ENCODE assay signal across 16 cellular contexts in the genomic region with DNA sequence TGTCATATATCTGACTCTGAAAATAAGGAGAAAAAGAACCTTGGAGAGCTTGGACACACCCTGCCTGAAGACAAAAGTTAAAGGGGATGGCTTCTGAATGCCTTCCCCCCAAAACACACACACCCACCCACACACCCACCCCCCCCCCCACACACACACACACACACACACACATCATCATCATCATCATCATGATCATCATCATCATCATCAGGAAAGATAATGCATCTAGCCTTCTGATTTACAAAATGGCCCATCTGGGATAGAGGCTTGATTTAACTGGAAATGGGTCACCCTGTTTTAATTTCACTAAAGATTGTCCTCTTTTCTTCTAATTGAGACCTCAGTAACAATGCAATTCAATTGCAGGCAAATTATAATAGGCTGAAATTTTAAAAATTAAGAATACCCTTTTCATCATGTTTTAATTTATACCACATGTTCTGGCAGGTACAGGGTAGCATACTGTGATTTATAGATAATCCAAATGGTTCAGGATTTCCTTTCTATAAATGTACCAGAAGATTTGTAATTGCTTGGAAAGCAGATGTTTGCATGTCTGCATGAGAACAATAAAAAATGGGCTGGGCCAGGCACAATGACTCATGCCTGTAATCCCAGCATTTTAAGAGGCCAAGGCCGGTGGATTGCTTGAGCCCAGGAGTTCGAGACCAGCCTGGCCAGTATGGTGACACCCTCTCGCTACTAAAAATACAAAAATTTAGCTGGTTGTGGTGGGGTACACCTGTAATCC.
DNase-seq lines count a peak whose midpoint lies in the region; ATAC-seq and TF ChIP-seq lines count a peak whose summit lies in the region.
"Had no signal": no experiment of that assay in that cellular context is flagged by ENCODE, and none has a peak within 500 bp of the region (broad histone marks: within the 10 kb centered on the region; RNA-seq: fewer than 3 reads in every experiment).

No MANE protein-coding gene starts in this region.

- no peaks in the 10 kb centered on the region for H3K9me3 ChIP-seq in iPS-18a (ENCODE audit: control insufficient read depth, low read depth, low read length)
- peaks cover 0 to 5% (median 0%) of the 10 kb centered on the region in 3 donors for H3K9me3 ChIP-seq in tibial artery

- H3K4me1 ChIP-seq in iPS-18a (ENCODE audit: control insufficient read depth, low read depth, low read length) (peaks cover 62% of the 10 kb centered on the region), tibial artery (peaks cover 0 to 12% (median 0%) of the 10 kb centered on the region in 4 donors)

- no peak overlapping the region for H3K9ac ChIP-seq in iPS-18a (ENCODE audit: low read length)

- H3K4me3 ChIP-seq in AG09309 (ENCODE audit: control insufficient read depth, low read depth, low read length) (no peak overlapping the region), HFF-Myc (replicated peaks; ENCODE audit: low read depth, low read length) (no peak overlapping the region), cardiac fibroblast (replicated peaks in 1 of 2; ENCODE audit: low read depth in 2 of 2, low read length in 2 of 2) (no peak overlapping the region), iPS-18a (ENCODE audit: low read length) (peak overlapping the region; percentile 66), tibial artery (no peak overlapping the region)
- H3K4me3 ChIP-seq: GM12878 had no signal

- intact Hi-C loops in tibial artery (cut with DNase I; ENCODE audit: low total_unique reads): no loop called here

- ATAC-seq in HG02798 (IDR thresholded peaks at IDR 0.05; ENCODE audit: poor library complexity, unreplicated experiment) (no peak), HG03095 (IDR thresholded peaks at IDR 0.05; ENCODE audit: unreplicated experiment) (no peak)
- ATAC-seq: activated naive CD4-positive, alpha-beta T cell treated with anti-CD3 and anti-CD28 coated beads, Interleukin-2, amount 50 U/mL, for 72 hours; GM12878 had no signal

- H3K27ac ChIP-seq in iPS-18a (ENCODE audit: low read length) (no peak overlapping the region), tibial artery (no peak overlapping the region)

- no peak for TF ChIP-seq CTCF in AG09309 (IDR thresholded peaks at IDR 0.05; ENCODE audit: control insufficient read depth, insufficient read depth, low read depth, low read length, missing control alignments)
- TF ChIP-seq CTCF in HFF-Myc (IDR thresholded peaks at IDR 0.05; ENCODE audit: low read depth, low read length, missing control alignments): no peak
- TF ChIP-seq CTCF in cardiac fibroblast (IDR thresholded peaks at IDR 0.05; ENCODE audit: low read depth, low read length): no peak
- TF ChIP-seq CTCF in tibial artery (IDR thresholded peaks at IDR 0.05): no peak

- no peaks in the 10 kb centered on the region for H3K36me3 ChIP-seq in iPS-18a (ENCODE audit: control insufficient read depth, low read depth, low read length)
- H3K36me3 ChIP-seq in tibial artery: no peaks in the 10 kb centered on the region

- DNase-seq in AG09309 (ENCODE audit: low read depth) (peak; percentile 67), HFF-Myc (ENCODE audit: extremely low read depth, low read depth) (peak; percentile 76), cardiac fibroblast (ENCODE audit: low read depth in 2 of 2) (peak; percentile 31 to 52), SKM-1 (lab: John Stamatoyannopoulos, UW; ENCODE audit: unreplicated experiment) (no peak), tibial artery (no peak)
- DNase-seq: activated CD8-positive, alpha-beta memory T cell treated with anti-CD3 and anti-CD28 coated beads, Interleukin-2, amount 50 U/mL, for 48 hours; AML-193; DMS53; erythroblast; immature natural killer cell; NCI-H2107 had no signal

- no peaks in the 10 kb centered on the region for H3K27me3 ChIP-seq in iPS-18a (ENCODE audit: control insufficient read depth, insufficient read depth, low read length)
- no peaks in the 10 kb centered on the region for H3K27me3 ChIP-seq in tibial artery

Comparison
In these comparisons a context has a peak if more than half of its experiments do, and no peak if none do; other contexts are left out.
1. DNase-seq: peak in AG09309 (single experiment), HFF-Myc (single experiment) and cardiac fibroblast (2 of 2); none in SKM-1 (single experiment) and tibial artery (0 of 2).